1 cellular context compared by ENCODE assay signal in the genomic region with DNA sequence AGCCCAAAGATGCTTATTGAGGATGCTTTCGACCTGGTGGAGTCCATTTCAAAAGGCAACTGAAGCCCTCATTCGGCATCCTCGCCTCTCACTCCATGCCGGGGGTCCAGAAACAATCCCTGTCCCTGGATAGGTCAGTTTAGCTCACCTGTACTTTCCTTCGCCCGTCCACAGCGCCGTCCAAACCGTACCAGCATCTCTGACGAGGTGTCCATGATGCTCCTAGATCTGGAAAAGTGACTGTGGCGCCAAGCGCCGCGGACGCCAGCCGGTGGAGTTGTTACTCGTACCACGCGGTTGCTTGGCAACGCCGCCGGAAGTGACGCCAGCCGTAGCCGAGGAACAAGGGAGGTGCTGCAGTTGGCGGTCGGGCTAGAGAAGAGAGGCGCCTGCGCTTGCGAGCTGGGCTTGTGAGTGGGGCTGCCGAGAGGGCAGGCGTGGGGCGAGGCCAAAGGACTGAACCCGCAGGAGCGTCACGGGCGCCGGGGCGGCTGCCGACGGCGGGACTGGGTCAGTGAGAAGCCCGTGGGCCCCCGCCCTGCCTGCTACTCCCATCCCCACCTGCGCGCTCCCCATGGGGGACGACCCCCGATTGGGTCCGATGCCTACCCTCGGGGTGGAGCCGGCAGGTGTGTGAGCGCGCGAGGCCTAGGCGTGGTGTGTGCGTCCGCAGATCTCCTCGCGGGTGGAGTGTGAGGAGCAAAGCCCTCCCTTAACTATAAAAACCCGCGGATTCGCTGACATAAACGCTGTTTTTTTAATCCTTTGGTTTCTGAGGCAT.
TF ChIP-seq lines count a peak whose summit lies in the region.

A gene with protein sequence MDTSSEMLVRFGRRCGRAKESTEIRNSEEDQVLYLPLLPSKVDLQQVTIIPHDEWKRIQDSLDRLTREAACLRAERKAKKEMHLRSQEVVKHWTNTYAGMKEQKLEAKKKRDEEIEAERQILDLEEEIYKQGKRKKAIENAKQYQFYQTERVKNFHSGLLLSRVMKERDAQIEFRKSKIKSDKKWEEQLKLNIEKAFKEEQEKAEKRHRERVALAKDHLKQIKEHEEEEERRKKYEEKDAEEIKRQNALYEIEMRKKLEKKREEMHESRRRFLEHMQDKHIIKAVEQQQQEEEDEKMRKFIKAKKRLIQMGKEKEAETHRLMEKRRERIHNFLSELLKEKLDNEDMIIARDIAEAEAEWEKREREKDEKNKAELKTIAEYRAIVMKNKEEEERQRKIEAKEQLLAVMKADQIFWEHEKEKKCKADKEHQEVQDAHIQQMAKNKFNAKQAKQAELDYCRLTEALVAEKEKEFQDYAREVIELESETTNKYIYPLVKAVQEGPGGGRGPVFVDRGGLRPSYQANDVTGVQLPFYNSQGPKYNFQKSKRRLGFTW (minus strand): TSS at position 293 of the 781 bp plus-strand sequence. CDS start 78 bp downstream, at position 215.
A gene with protein sequence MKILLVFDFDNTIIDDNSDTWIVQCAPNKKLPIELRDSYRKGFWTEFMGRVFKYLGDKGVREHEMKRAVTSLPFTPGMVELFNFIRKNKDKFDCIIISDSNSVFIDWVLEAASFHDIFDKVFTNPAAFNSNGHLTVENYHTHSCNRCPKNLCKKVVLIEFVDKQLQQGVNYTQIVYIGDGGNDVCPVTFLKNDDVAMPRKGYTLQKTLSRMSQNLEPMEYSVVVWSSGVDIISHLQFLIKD (plus strand): TSS at position 357 of the 781 bp plus-strand sequence. CDS start 6,503 bp downstream, outside the sequence.

TF ChIP-seq in liver, 16 proteins besides CTCF, POLR2A, EP300 and RAD21 (continued from another document):
- TF ChIP-seq, protein P1, sequence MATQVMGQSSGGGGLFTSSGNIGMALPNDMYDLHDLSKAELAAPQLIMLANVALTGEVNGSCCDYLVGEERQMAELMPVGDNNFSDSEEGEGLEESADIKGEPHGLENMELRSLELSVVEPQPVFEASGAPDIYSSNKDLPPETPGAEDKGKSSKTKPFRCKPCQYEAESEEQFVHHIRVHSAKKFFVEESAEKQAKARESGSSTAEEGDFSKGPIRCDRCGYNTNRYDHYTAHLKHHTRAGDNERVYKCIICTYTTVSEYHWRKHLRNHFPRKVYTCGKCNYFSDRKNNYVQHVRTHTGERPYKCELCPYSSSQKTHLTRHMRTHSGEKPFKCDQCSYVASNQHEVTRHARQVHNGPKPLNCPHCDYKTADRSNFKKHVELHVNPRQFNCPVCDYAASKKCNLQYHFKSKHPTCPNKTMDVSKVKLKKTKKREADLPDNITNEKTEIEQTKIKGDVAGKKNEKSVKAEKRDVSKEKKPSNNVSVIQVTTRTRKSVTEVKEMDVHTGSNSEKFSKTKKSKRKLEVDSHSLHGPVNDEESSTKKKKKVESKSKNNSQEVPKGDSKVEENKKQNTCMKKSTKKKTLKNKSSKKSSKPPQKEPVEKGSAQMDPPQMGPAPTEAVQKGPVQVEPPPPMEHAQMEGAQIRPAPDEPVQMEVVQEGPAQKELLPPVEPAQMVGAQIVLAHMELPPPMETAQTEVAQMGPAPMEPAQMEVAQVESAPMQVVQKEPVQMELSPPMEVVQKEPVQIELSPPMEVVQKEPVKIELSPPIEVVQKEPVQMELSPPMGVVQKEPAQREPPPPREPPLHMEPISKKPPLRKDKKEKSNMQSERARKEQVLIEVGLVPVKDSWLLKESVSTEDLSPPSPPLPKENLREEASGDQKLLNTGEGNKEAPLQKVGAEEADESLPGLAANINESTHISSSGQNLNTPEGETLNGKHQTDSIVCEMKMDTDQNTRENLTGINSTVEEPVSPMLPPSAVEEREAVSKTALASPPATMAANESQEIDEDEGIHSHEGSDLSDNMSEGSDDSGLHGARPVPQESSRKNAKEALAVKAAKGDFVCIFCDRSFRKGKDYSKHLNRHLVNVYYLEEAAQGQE (IDR thresholded peaks at IDR 0.05): peak; percentile 49
- TF ChIP-seq YY1 (IDR thresholded peaks at IDR 0.05) (peak; percentile 89), TAF1 (conservative IDR thresholded peaks at IDR 0.05) (no peak), EGR1 (IDR thresholded peaks at IDR 0.05; ENCODE audit: low read depth in 2 of 2) (no peak), FOXA1 (IDR thresholded peaks at IDR 0.05) (no peak), RXRA (IDR thresholded peaks at IDR 0.05) (peak; percentile 7 to 53), JUND (IDR thresholded peaks at IDR 0.05) (no peak), FOXA2 (IDR thresholded peaks at IDR 0.05) (no peak), HNF4G (IDR thresholded peaks at IDR 0.05) (no peak), SP1 (IDR thresholded peaks at IDR 0.05) (peak; percentile 66)
- TF ChIP-seq, protein P2, sequence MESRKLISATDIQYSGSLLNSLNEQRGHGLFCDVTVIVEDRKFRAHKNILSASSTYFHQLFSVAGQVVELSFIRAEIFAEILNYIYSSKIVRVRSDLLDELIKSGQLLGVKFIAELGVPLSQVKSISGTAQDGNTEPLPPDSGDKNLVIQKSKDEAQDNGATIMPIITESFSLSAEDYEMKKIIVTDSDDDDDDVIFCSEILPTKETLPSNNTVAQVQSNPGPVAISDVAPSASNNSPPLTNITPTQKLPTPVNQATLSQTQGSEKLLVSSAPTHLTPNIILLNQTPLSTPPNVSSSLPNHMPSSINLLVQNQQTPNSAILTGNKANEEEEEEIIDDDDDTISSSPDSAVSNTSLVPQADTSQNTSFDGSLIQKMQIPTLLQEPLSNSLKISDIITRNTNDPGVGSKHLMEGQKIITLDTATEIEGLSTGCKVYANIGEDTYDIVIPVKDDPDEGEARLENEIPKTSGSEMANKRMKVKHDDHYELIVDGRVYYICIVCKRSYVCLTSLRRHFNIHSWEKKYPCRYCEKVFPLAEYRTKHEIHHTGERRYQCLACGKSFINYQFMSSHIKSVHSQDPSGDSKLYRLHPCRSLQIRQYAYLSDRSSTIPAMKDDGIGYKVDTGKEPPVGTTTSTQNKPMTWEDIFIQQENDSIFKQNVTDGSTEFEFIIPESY (IDR thresholded peaks at IDR 0.05): no peak
TF ChIP-seq in liver: peak in this region for 7.
